8 cellular contexts compared by ENCODE assay signal in genomic region chr2:74554821-74555531, GRCh38. TPM values are rescaled to one million over a fixed set of nuclear protein-coding genes. Genes with fewer than 3 reads are reported as not detected.
DNase-seq lines count a peak whose midpoint lies in the region; ATAC-seq and TF ChIP-seq lines count a peak whose summit lies in the region.

No MANE protein-coding gene starts in this region.

- H3K4me2 ChIP-seq in DOHH2 (ENCODE audit: low read length) = peak overlapping the region; percentile 87
- H3K4me2 ChIP-seq in neural cell (ENCODE audit: low read length) = no peak overlapping the region

- H3K9me2 ChIP-seq in DOHH2 (replicated peaks; ENCODE audit: control insufficient read depth, low read length) (no peaks in the 10 kb centered on the region), neural cell (ENCODE audit: insufficient read depth, low read length) (no peaks in the 10 kb centered on the region)

- H3K79me2 ChIP-seq in DOHH2 (ENCODE audit: control insufficient read depth, low read length) = peaks cover 17% of the 10 kb centered on the region
- H3K79me2 ChIP-seq in neural cell (replicated peaks; ENCODE audit: insufficient read depth, low read length) = no peaks in the 10 kb centered on the region

- intact Hi-C loops in aorta (cut with DNase I) = loop anchor here in 1 of 2 donors (1.0 kb wide), 1 partner anchor 26 kb away; the partner anchor contains the start of genes AUP1 and HTRA2

- no peak for TF ChIP-seq RAD21 in neural cell (conservative IDR thresholded peaks at IDR 0.05)

- H3F3A ChIP-seq in DOHH2 (ENCODE audit: control insufficient read depth, insufficient read depth) (no peaks in the 10 kb centered on the region), neural cell (ENCODE audit: insufficient read depth, low read length, poor library complexity, severe bottlenecking) (no peaks in the 10 kb centered on the region)

- peak overlapping the region; percentile 91 for H3K4me3 ChIP-seq in DOHH2 (ENCODE audit: low read length)
- peak overlapping the region; percentile 98 for H3K4me3 ChIP-seq in fibroblast of mammary gland (ENCODE audit: control insufficient read depth, low read depth, low read length)
- H3K4me3 ChIP-seq in neural cell (ENCODE audit: low read length) = peak overlapping the region; percentile 81
- H3K4me3 ChIP-seq in aorta (ENCODE audit: low read length in 2 of 2) = peak overlapping the region; percentile 39

- H2AFZ ChIP-seq in neural cell (ENCODE audit: low read depth, low read length) = peak overlapping the region; percentile 79

- H3K4me1 ChIP-seq in DOHH2 (ENCODE audit: control insufficient read depth, low read length) (peaks cover 28% of the 10 kb centered on the region), aorta (ENCODE audit: control insufficient read depth in 1 of 2, insufficient read depth in 2 of 2, low read length in 2 of 2) (no peaks in the 10 kb centered on the region)

- peaks cover 13% of the 10 kb centered on the region for H3K36me3 ChIP-seq in DOHH2 (ENCODE audit: control insufficient read depth, low read length)
- H3K36me3 ChIP-seq in neural cell (ENCODE audit: insufficient read depth, low read length) = no peaks in the 10 kb centered on the region
- no peaks in the 10 kb centered on the region for H3K36me3 ChIP-seq in aorta (ENCODE audit: control insufficient read depth in 1 of 2, insufficient read depth in 2 of 2, low read length in 1 of 2)

- WGBS in aorta, 2 donors = 6 to 8% methylated on average over 56 to 58 of the region's 58 CpGs

- peak; percentile 37 for ATAC-seq in GM21526 (IDR thresholded peaks at IDR 0.05; ENCODE audit: low FRiP score, unreplicated experiment)
- ATAC-seq in aorta (ENCODE audit: low FRiP score) = peak; percentile 45

- H3K27ac ChIP-seq in DOHH2 (ENCODE audit: low read depth, low read length) (peak overlapping the region; percentile 22; the same call in 1 of the 2 replicates), neural cell (ENCODE audit: low read length) (no peak overlapping the region), aorta (ENCODE audit: low read depth in 1 of 2, low read length in 2 of 2) (peak overlapping the region in 1 of 2 donors; percentile 4)

- H3K9me3 ChIP-seq in DOHH2 (ENCODE audit: control insufficient read depth, insufficient read depth, low read length) (no peaks in the 10 kb centered on the region), neural cell (ENCODE audit: low read length) (no peaks in the 10 kb centered on the region), aorta (ENCODE audit: control insufficient read depth, low read length) (no peaks in the 10 kb centered on the region)

- no peaks in the 10 kb centered on the region; the same call in 1 of the 2 replicates for H4K20me1 ChIP-seq in DOHH2 (ENCODE audit: control insufficient read depth, insufficient read depth, low read depth, low read length)
- H4K20me1 ChIP-seq in neural cell (ENCODE audit: insufficient read depth) = no peaks in the 10 kb centered on the region

- peak overlapping the region; percentile 72 for H3K9ac ChIP-seq in neural cell (ENCODE audit: low read length)

- no peak for TF ChIP-seq EP300 in neural cell (conservative IDR thresholded peaks at IDR 0.05; ENCODE audit: poor library complexity, severe bottlenecking)

- H3K27me3 ChIP-seq in DOHH2 (ENCODE audit: control insufficient read depth, low read length) (peaks cover 11% of the 10 kb centered on the region), neural cell (ENCODE audit: insufficient read depth, low read depth, low read length) (peaks cover 29% of the 10 kb centered on the region), aorta (ENCODE audit: control insufficient read depth in 1 of 2, insufficient read depth in 2 of 2, low read length in 1 of 2) (no peaks in the 10 kb centered on the region)

- TF ChIP-seq CTCF in DOHH2 (IDR thresholded peaks at IDR 0.05; ENCODE audit: low read depth, low read length, poor library complexity, severe bottlenecking) = no peak
- no peak for TF ChIP-seq CTCF in fibroblast of mammary gland (conservative IDR thresholded peaks at IDR 0.05; ENCODE audit: control insufficient read depth, insufficient read depth, low read depth, low read length)
- no peak for TF ChIP-seq CTCF in neural cell (IDR thresholded peaks at IDR 0.05; ENCODE audit: poor library complexity, severe bottlenecking)

- peak; percentile 28 for DNase-seq in LHCN-M2 (ENCODE audit: low read depth)
- peak; percentile 23 for DNase-seq in activated T-cell treated with anti-CD3 and anti-CD28 coated beads for 24 hours (ENCODE audit: low read depth)
- DNase-seq in fibroblast of mammary gland (ENCODE audit: low read depth) = peak; percentile 19
- peak; percentile 74 to 86 for DNase-seq in aorta
- DNase-seq in NCI-H345 (lab: John Stamatoyannopoulos, UW) = no peak

TF ChIP-seq in neural cell, 6 proteins besides CTCF, POLR2A, EP300 and RAD21:
- TF ChIP-seq POLR2AphosphoS5 (IDR thresholded peaks at IDR 0.05) = no peak
- TF ChIP-seq SMC3 (conservative IDR thresholded peaks at IDR 0.05; ENCODE audit: poor library complexity) = no peak
- TF ChIP-seq EZH2 (IDR thresholded peaks at IDR 0.05; ENCODE audit: borderline replicate concordance, insufficient read depth, low read length, poor library complexity, severe bottlenecking) = no peak
- TF ChIP-seq MXI1 (conservative IDR thresholded peaks at IDR 0.05; ENCODE audit: poor library complexity, severe bottlenecking) = no peak

RNA-seq across cellular contexts. Expression of gene DOK1, which starts 0.5 kb away (rescaled TPM):
- total RNA-seq in LHCN-M2 (2014; rRNA removed) (25.1 and 33.5 TPM in 2 replicates), aorta (10 to 100 TPM; 18.2 to 19.6 TPM)
- polyA plus RNA-seq in LHCN-M2 (2012) = 34.5 TPM
- polyA plus RNA-seq in neural cell (0.30 and 0.79 TPM in 2 replicates), aorta (10 to 100 TPM; 14.9 to 16.3 TPM)
- polyA minus RNA-seq in neural cell = 0.97 and 1.5 TPM in 2 replicates

RNA-seq across cellular contexts. Expression of gene LOXL3, which starts 1.2 kb away (rescaled TPM):
- total RNA-seq in LHCN-M2 (2014; rRNA removed) = 9.9 and 11.7 TPM in 2 replicates
- 9.5 TPM for polyA plus RNA-seq in LHCN-M2 (2012)
- 17.1 and 20.1 TPM in 2 replicates for polyA plus RNA-seq in neural cell
- 5.4 and 6.1 TPM in 2 replicates for polyA minus RNA-seq in neural cell
- 10 to 100 TPM; 18.9 to 27.1 TPM for total RNA-seq in aorta
- 10 to 100 TPM in 1 of 2 donors, 1 to 10 TPM in 1; 6.4 to 16.9 TPM for polyA plus RNA-seq in aorta

RNA-seq across cellular contexts. Expression of gene HTRA2, which starts 25.2 kb away (rescaled TPM):
- total RNA-seq in LHCN-M2 (2014; rRNA removed) = 40.9 and 43.2 TPM in 2 replicates
- polyA plus RNA-seq in LHCN-M2 (2012) = 41.4 TPM
- polyA plus RNA-seq in neural cell = 126 and 141 TPM in 2 replicates
- polyA minus RNA-seq in neural cell = 53.6 and 55.3 TPM in 2 replicates
- 10 to 100 TPM; 31.9 to 35.4 TPM for total RNA-seq in aorta
- polyA plus RNA-seq in aorta = 10 to 100 TPM; 27.4 to 46.9 TPM

RNA-seq across cellular contexts. Expression of gene AUP1, which starts 25.5 kb away (rescaled TPM):
- total RNA-seq in LHCN-M2 (2014; rRNA removed) (140 TPM in 2 replicates), aorta (10 to 100 TPM; 73.0 to 85.4 TPM)
- 84.0 TPM for polyA plus RNA-seq in LHCN-M2 (2012)
- polyA plus RNA-seq in neural cell (153 and 163 TPM in 2 replicates), aorta (100 to 1,000 TPM in 1 of 2 donors, 10 to 100 TPM in 1; 49.5 to 279 TPM)
- polyA minus RNA-seq in neural cell = 48.7 and 48.9 TPM in 2 replicates

RNA-seq across cellular contexts. Expression of gene DQX1, which starts 28.9 kb away (rescaled TPM):
- total RNA-seq in LHCN-M2 (2014; rRNA removed) = not detected in 2 replicates
- polyA plus RNA-seq in LHCN-M2 (2012) = not detected
- polyA plus RNA-seq in neural cell = 0.59 and 0.78 TPM in 2 replicates
- polyA minus RNA-seq in neural cell = 0.35 and 0.49 TPM in 2 replicates
- total RNA-seq in aorta = under 1 TPM in 1 of 2 donors, not detected in 1; 0.24 TPM
- polyA plus RNA-seq in aorta = 1 to 10 TPM in 1 of 2 donors, not detected in 1; 4.1 TPM

Comparison
In these comparisons a context has a peak if more than half of its experiments do, and no peak if none do; other contexts are left out.
1. H3K4me3 ChIP-seq: peak in every context shown above with its lines; median percentile 98 in fibroblast of mammary gland; 91 in DOHH2; 81 in neural cell; 39 in aorta.